Comparison of ENCODE assay signal across 1 cellular context in genomic region chr12:8034802-8035201, GRCh38.
TF ChIP-seq lines count a peak whose summit lies in the region.

No MANE protein-coding gene starts in this region.

TF ChIP-seq in K562, 482 proteins besides CTCF, POLR2A, EP300 and RAD21 (continued from another document):
- TF ChIP-seq ZBTB40 (IDR thresholded peaks at IDR 0.05): no peak
- TF ChIP-seq ZBTB40 (CRISPR knock-in tag; IDR thresholded peaks at IDR 0.05): no peak
- TF ChIP-seq ZKSCAN8 (CRISPR knock-in tag; IDR thresholded peaks at IDR 0.05): no peak
- peak; percentile 47; the same call in 1 of the 2 replicates for TF ChIP-seq SMARCA4 (IDR thresholded peaks at IDR 0.05)
- TF ChIP-seq ZBTB26 (CRISPR knock-in tag; IDR thresholded peaks at IDR 0.05): no peak
- TF ChIP-seq HDAC1 (IDR thresholded peaks at IDR 0.05): 0 out of 4 replicates have a peak, but pooled peaks of 1 of the 2 experiments have one; percentile 43
- peak; percentile 81 for TF ChIP-seq NCOR1 (IDR thresholded peaks at IDR 0.05)
- peak; percentile 37; the same call in 1 of the 2 replicates for TF ChIP-seq STAT5A (IDR thresholded peaks at IDR 0.05; ENCODE audit: borderline replicate concordance, low read length)
- TF ChIP-seq JUND (IDR thresholded peaks at IDR 0.05; ENCODE audit: borderline replicate concordance, low read depth, low read length): peak; percentile 33; the same call in 1 of the 2 replicates
- TF ChIP-seq JUND (tag; IDR thresholded peaks at IDR 0.05; ENCODE audit: borderline replicate concordance, low read depth, low read length): no peak
- peak; percentile 89 for TF ChIP-seq HMBOX1 (IDR thresholded peaks at IDR 0.05)
